ENCODE assay signal across 8 cellular contexts in genomic region chr5:14414615-14415515, GRCh38.
DNase-seq lines count a peak whose midpoint lies in the region; ATAC-seq and TF ChIP-seq lines count a peak whose summit lies in the region.
"Had no signal": no experiment of that assay in that cellular context is flagged by ENCODE, and none has a peak within 500 bp of the region (broad histone marks: within the 10 kb centered on the region; RNA-seq: fewer than 3 reads in every experiment).

No MANE protein-coding gene starts in this region.

- no peak overlapping the region for H3K27ac ChIP-seq in thyroid gland
- no peak overlapping the region for H3K27ac ChIP-seq in aorta (ENCODE audit: low read depth in 1 of 2, low read length in 2 of 2)

- no peak for TF ChIP-seq POLR2A in thyroid gland (IDR thresholded peaks at IDR 0.05)

- peak; percentile 86 for ATAC-seq in HG02885 (IDR thresholded peaks at IDR 0.05; ENCODE audit: poor library complexity, unreplicated experiment)
- ATAC-seq in activated T-helper 17 cell treated with anti-CD3 and anti-CD28 coated beads, Interleukin-2, amount 50 U/mL, for 72 hours (replicated peaks) = peak; percentile 70
- no peak for ATAC-seq in aorta (ENCODE audit: low FRiP score)

- peak overlapping the region; percentile 85 for H3K4me3 Mint-ChIP-seq in activated T-helper 17 cell treated with anti-CD3 and anti-CD28 coated beads, Interleukin-2, amount 50 U/mL, for 72 hours

- peaks cover 39% of the 10 kb centered on the region for H3K4me1 Mint-ChIP-seq in activated T-helper 17 cell treated with anti-CD3 and anti-CD28 coated beads, Interleukin-2, amount 50 U/mL, for 72 hours

- no peaks in the 10 kb centered on the region for H3K4me1 ChIP-seq in thyroid gland
- no peaks in the 10 kb centered on the region for H3K4me1 ChIP-seq in aorta (ENCODE audit: control insufficient read depth in 1 of 2, insufficient read depth in 2 of 2, low read length in 2 of 2)

- peak overlapping the region; percentile 100 for H3K27ac Mint-ChIP-seq in activated T-helper 17 cell treated with anti-CD3 and anti-CD28 coated beads, Interleukin-2, amount 50 U/mL, for 72 hours

- intact Hi-C loops in thyroid gland (cut with DNase I) (no loop called here), aorta (cut with DNase I) (no loop called here)

- no peaks in the 10 kb centered on the region for H3K9me3 ChIP-seq in thyroid gland
- no peaks in the 10 kb centered on the region for H3K9me3 ChIP-seq in aorta (ENCODE audit: control insufficient read depth, low read length)
- no peaks in the 10 kb centered on the region for H3K9me3 ChIP-seq in MG63

- 94 to 95% methylated on average over 22 of the region's 22 CpGs for WGBS in thyroid gland, 2 donors
- WGBS in aorta, 2 donors = 91 to 92% methylated on average over 22 of the region's 22 CpGs

- no peak overlapping the region for H3K4me3 ChIP-seq in thyroid gland (replicated peaks in 1 of 3)
- no peak overlapping the region for H3K4me3 ChIP-seq in aorta (ENCODE audit: low read length in 2 of 2)
- H3K4me3 ChIP-seq in MG63 = no peak overlapping the region

- H3K36me3 Mint-ChIP-seq in activated T-helper 17 cell treated with anti-CD3 and anti-CD28 coated beads, Interleukin-2, amount 50 U/mL, for 72 hours (ENCODE audit: low read depth) = peaks cover 25% of the 10 kb centered on the region

- H3K27me3 ChIP-seq in thyroid gland = no peaks in the 10 kb centered on the region
- H3K27me3 ChIP-seq in aorta (ENCODE audit: control insufficient read depth in 1 of 2, insufficient read depth in 2 of 2, low read length in 1 of 2) = no peaks in the 10 kb centered on the region
- no peaks in the 10 kb centered on the region for H3K27me3 ChIP-seq in MG63

- H3K9me3 Mint-ChIP-seq in activated T-helper 17 cell treated with anti-CD3 and anti-CD28 coated beads, Interleukin-2, amount 50 U/mL, for 72 hours = no peaks in the 10 kb centered on the region

- DNase-seq in GM19240 (ENCODE audit: insufficient read length, low spot score) (peak; percentile 13), thyroid gland (no peak), aorta (no peak), MG63 (no peak)
- peak; percentile 35 to 38 for DNase-seq in stimulated activated CD8-positive, alpha-beta memory T cell treated with anti-CD3 and anti-CD28 coated beads, Interleukin-15, amount 100 ng/mL, for 48 hours (ENCODE audit: low read depth in 2 of 2)
- DNase-seq: midbrain had no signal

- no peak for TF ChIP-seq CTCF in thyroid gland (IDR thresholded peaks at IDR 0.05)

- H3K36me3 ChIP-seq in thyroid gland = peaks cover 0 to 11% of the 10 kb centered on the region in 2 donors
- peaks cover 0 to 4% of the 10 kb centered on the region in 2 donors for H3K36me3 ChIP-seq in aorta (ENCODE audit: control insufficient read depth in 1 of 2, insufficient read depth in 2 of 2, low read length in 1 of 2)
- H3K36me3 ChIP-seq in MG63 = peaks cover 98% of the 10 kb centered on the region

- H3K27me3 Mint-ChIP-seq in activated T-helper 17 cell treated with anti-CD3 and anti-CD28 coated beads, Interleukin-2, amount 50 U/mL, for 72 hours = peaks cover 6% of the 10 kb centered on the region

Comparison
In these comparisons a context has a peak if more than half of its experiments do, and no peak if none do; other contexts are left out.
1. DNase-seq: peak in GM19240 (single experiment) and stimulated activated CD8-positive, alpha-beta memory T cell treated with anti-CD3 and anti-CD28 coated beads, Interleukin-15, amount 100 ng/mL, for 48 hours (2 of 2); none in thyroid gland (0 of 2), aorta (0 of 2) and MG63 (single experiment).